21 cellular contexts compared by ENCODE assay signal in the genomic region with DNA sequence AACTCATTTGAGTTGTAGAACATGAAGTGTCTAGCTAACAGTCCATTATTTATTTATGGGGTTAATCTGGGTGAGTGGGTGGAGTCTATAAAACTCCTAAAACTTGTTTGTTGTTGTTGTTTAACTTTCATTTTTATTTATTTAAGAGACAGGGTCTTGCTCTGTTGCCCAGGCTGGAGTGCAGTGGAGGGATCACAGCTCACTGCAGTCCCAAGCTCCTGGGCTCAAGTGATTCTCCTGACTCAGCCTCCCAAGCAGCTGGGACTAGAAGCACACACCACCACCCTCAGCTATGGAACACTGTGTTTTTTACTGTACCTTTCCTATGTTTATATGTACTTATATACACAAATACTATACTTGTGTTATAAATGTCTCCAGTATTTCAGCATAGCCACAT.
DNase-seq lines count a peak whose midpoint lies in the region; ATAC-seq, FAIRE-seq and TF ChIP-seq lines count a peak whose summit lies in the region.
"Had no signal": no experiment of that assay in that cellular context is flagged by ENCODE, and none has a peak within 500 bp of the region (broad histone marks: within the 10 kb centered on the region; RNA-seq: fewer than 3 reads in every experiment).

No MANE protein-coding gene starts in this region.

- H4K5ac ChIP-seq in IMR-90 (ENCODE audit: low read depth, low read length), result no peak overlapping the region

- ATAC-seq in IMR-90 (ENCODE audit: low read depth) (peak; percentile 27; the same call in 1 of the 2 replicates), upper lobe of left lung (ENCODE audit: low FRiP score in 2 of 2) (no peak)
- ATAC-seq: GM12878, K562 had no signal

- no peak for FAIRE-seq in urothelium cell line (lab: Jason Lieb, UNC)
- FAIRE-seq: A549, GM12878, GM19239, H1, K562 had no signal

- no peak overlapping the region for H2BK5ac ChIP-seq in IMR-90 (ENCODE audit: low read depth, low read length, poor library complexity, severe bottlenecking)

- H2BK120ac ChIP-seq in IMR-90 (ENCODE audit: low read depth, low read length), result no peak overlapping the region

- H3K4ac ChIP-seq in IMR-90 (ENCODE audit: low read depth, low read length), result no peak overlapping the region

- no peak overlapping the region for H2BK15ac ChIP-seq in IMR-90 (ENCODE audit: low read depth, low read length)

- in situ Hi-C loops in IMR-90 (cut with MboI; ENCODE audit: low sequenced_read_pairs), result no loop called here

- H2AK5ac ChIP-seq in IMR-90 (ENCODE audit: low read depth, low read length), result no peak overlapping the region

- H3K27me3 ChIP-seq in IMR-90 (ENCODE audit: control insufficient read depth, insufficient read depth, low read length) (no peaks in the 10 kb centered on the region), dorsolateral prefrontal cortex (no peaks in the 10 kb centered on the region), upper lobe of left lung (no peaks in the 10 kb centered on the region)
- H3K27me3 ChIP-seq: BLaER1 had no signal

- no peak overlapping the region for H3K56ac ChIP-seq in IMR-90 (ENCODE audit: extremely low read depth, insufficient read depth, low read length)

- H3K4me3 ChIP-seq in IMR-90 (ENCODE audit: insufficient read depth, low read depth, low read length) (no peak overlapping the region), dorsolateral prefrontal cortex (no peak overlapping the region), upper lobe of left lung (no peak overlapping the region)
- H3K4me3 ChIP-seq: A549, BLaER1, GM12878, K562 had no signal

- no peak overlapping the region for H4K91ac ChIP-seq in IMR-90 (ENCODE audit: insufficient read depth, low read depth, low read length)

- POLR2A ChIA-PET in IMR-90 (lab: Charles Lee; ENCODE audit: unreplicated experiment), result no interaction called here

- TF ChIP-seq RAD21 in IMR-90 (IDR thresholded peaks at IDR 0.05; ENCODE audit: low read length), result no peak

- no peak overlapping the region for H3K18ac ChIP-seq in IMR-90 (ENCODE audit: low read depth, low read length)

- H4K8ac ChIP-seq in IMR-90 (ENCODE audit: low read depth in 2 of 2, low read length in 2 of 2), result no peak overlapping the region

- TF ChIP-seq POLR2A in IMR-90 (IDR thresholded peaks at IDR 0.05; ENCODE audit: low read depth, low read length) (no peak), upper lobe of left lung (IDR thresholded peaks at IDR 0.05) (no peak)

- H4K20me1 ChIP-seq in IMR-90 (ENCODE audit: insufficient read depth, low read length), result 0 out of 2 replicates have a peak, but pooled peaks cover 3% of the 10 kb centered on the region

- no TSS peak for BruUV-seq in IMR-90 (replicated peaks; lab: Mats Ljungman, UMichigan)

- no peak overlapping the region for H2AFZ ChIP-seq in IMR-90 (replicated peaks; ENCODE audit: low read length, poor library complexity)

- no peak overlapping the region for H2BK20ac ChIP-seq in IMR-90 (ENCODE audit: low read depth, low read length)

- dilution Hi-C loops in IMR-90 (cut with HindIII; ENCODE audit: low sequenced_read_pairs, unreplicated experiment), result no loop called here

- H2AK9ac ChIP-seq in IMR-90 (replicated peaks; ENCODE audit: low read depth, low read length, poor library complexity), result no peak overlapping the region

- H3K36me3 ChIP-seq in IMR-90 (ENCODE audit: control insufficient read depth, insufficient read depth, low read length) (peaks cover 16% of the 10 kb centered on the region), upper lobe of left lung (peaks cover 0 to 45% (median 25%) of the 10 kb centered on the region in 4 donors)

- H3K79me1 ChIP-seq in IMR-90 (ENCODE audit: low read depth in 1 of 2, low read length in 2 of 2), result peaks cover 14 to 33% of the 10 kb centered on the region in 2 experiments

- H3K14ac ChIP-seq in IMR-90 (replicated peaks; ENCODE audit: low read depth, low read length), result no peak overlapping the region

- H3K27ac ChIP-seq in IMR-90 (ENCODE audit: insufficient read depth, low read length) (no peak overlapping the region), dorsolateral prefrontal cortex (peak overlapping the region in 49 of 59 donors; percentile 3 to 98 (median 92)), upper lobe of left lung (no peak overlapping the region)
- H3K27ac ChIP-seq: 22Rv1, A549, BLaER1 had no signal

- no peak overlapping the region for H3K23ac ChIP-seq in IMR-90 (ENCODE audit: low read depth, low read length)

- H3K4me2 ChIP-seq in IMR-90 (ENCODE audit: low read depth, low read length), result no peak overlapping the region
- H3K4me2 ChIP-seq: A549, BLaER1 had no signal

- peaks cover 5% of the 10 kb centered on the region; the same call in 1 of the 2 replicates for H3K9me1 ChIP-seq in IMR-90 (ENCODE audit: insufficient read depth, low read length)

- no peaks in the 10 kb centered on the region; the same call in 1 of the 2 replicates for H3K4me1 ChIP-seq in IMR-90 (ENCODE audit: control insufficient read depth, insufficient read depth, low read length)
- no peaks in the 10 kb centered on the region for H3K4me1 ChIP-seq in upper lobe of left lung
- H3K4me1 ChIP-seq: A549 had no signal

- no peaks in the 10 kb centered on the region for H3K9me3 ChIP-seq in IMR-90 (ENCODE audit: control insufficient read depth, insufficient read depth, low read length)
- H3K9me3 ChIP-seq in upper lobe of left lung, result no peaks in the 10 kb centered on the region
- H3K9me3 ChIP-seq: A549, BLaER1 had no signal

- TF ChIP-seq CTCF in IMR-90 (conservative IDR thresholded peaks at IDR 0.05; ENCODE audit: low read depth, low read length) (no peak), dorsolateral prefrontal cortex (IDR thresholded peaks at IDR 0.05 in 54 of 56, conservative IDR thresholded peaks at IDR 0.05 in 2 of 56; ENCODE audit: low read depth in 1 of 56, partially characterized antibody in 56 of 56) (no peak), upper lobe of left lung (IDR thresholded peaks at IDR 0.05) (no peak)

- H3K9ac ChIP-seq in IMR-90 (ENCODE audit: low read depth, low read length), result no peak overlapping the region
- H3K9ac ChIP-seq: BLaER1 had no signal

- no peak for TF ChIP-seq EP300 in upper lobe of left lung (IDR thresholded peaks at IDR 0.05)

- CTCF ChIA-PET in IMR-90 (lab: Yijun Ruan, JAX), result no interaction called here

- intact Hi-C loops in IMR-90 (cut with micrococcal nuclease) (no loop called here), dorsolateral prefrontal cortex (cut with DNase I) (no loop called here)

- DNase-seq in NCI-H82 (lab: John Stamatoyannopoulos, UW) (peak; percentile 9), NCI-H82 treated with DMSO at 0.1 percent for 48 hours (lab: John Stamatoyannopoulos, UW; ENCODE audit: unreplicated experiment) (no peak), IMR-90 (no peak), dorsolateral prefrontal cortex (no peak), upper lobe of left lung (no peak), NCI-H1436 treated with DMSO at 0.1 percent for 48 hours (lab: John Stamatoyannopoulos, UW) (no peak), urothelium cell line (ENCODE audit: low spot score) (no peak)
- DNase-seq: CD8-positive, alpha-beta memory T cell; COR-L47; DMS 273 treated with DMSO at 0.1 percent for 48 hours; DMS53; DND-41; EL; H9 had no signal

TF ChIP-seq in IMR-90, 13 proteins besides CTCF, POLR2A, EP300 and RAD21:
- no peak for TF ChIP-seq MXI1 (IDR thresholded peaks at IDR 0.05; ENCODE audit: borderline replicate concordance, low read depth, low read length)
- TF ChIP-seq, protein P1, sequence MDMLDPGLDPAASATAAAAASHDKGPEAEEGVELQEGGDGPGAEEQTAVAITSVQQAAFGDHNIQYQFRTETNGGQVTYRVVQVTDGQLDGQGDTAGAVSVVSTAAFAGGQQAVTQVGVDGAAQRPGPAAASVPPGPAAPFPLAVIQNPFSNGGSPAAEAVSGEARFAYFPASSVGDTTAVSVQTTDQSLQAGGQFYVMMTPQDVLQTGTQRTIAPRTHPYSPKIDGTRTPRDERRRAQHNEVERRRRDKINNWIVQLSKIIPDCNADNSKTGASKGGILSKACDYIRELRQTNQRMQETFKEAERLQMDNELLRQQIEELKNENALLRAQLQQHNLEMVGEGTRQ (IDR thresholded peaks at IDR 0.05; ENCODE audit: low read depth, low read length), result no peak

Comparison
In these comparisons a context has a peak if more than half of its experiments do, and no peak if none do; other contexts are left out.
1. H3K27ac ChIP-seq: peak in dorsolateral prefrontal cortex (49 of 59); none in IMR-90 (single experiment) and upper lobe of left lung (0 of 4).